In the genomic region with DNA sequence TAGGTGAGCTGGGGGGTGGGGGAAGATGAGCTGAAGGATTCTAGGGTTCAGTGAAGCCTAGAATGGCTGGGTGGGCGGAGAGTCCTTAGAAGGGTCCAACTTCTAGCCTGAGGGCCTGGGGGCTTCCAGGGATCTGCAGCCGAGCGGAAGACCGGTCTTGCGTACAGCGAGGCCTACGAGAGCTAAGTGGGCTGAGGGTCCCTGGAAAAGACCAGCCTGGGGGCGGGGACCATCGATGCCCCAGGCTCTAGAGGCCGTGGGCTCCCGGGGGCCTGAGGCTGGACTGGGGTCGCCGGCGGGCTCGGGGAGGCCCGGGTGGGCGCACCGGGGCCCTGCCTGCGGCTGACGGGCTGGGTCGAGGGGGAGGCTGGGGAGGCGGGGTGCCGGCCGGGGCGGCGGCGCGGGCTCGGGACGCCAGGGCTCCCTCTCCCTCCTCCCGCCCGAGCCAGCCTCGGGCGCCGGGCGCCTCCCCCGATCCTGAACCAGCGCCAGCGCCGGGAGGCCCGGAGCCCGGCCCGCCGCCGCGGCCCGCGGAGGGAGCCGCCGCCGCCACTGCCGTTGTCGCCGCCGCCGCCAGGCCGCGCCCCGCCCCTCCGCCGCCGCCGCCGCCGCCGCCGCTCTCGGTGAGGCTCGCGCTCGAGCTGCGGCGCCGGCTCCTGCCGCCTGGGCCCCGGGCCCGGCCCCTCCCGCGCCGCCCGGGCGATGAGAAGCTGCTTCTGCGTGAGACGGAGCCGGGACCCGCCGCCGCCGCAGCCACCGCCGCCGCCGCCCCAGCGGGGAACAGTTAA, we compare ENCODE assay signal across 8 cellular contexts. TPM values are rescaled to one million over a fixed set of nuclear protein-coding genes. Genes with fewer than 3 reads are reported as not detected.
DNase-seq lines count a peak whose midpoint lies in the region; ATAC-seq and TF ChIP-seq lines count a peak whose summit lies in the region.

A gene with protein sequence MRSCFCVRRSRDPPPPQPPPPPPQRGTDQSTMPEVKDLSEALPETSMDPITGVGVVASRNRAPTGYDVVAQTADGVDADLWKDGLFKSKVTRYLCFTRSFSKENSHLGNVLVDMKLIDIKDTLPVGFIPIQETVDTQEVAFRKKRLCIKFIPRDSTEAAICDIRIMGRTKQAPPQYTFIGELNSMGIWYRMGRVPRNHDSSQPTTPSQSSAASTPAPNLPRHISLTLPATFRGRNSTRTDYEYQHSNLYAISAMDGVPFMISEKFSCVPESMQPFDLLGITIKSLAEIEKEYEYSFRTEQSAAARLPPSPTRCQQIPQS (plus strand): TSS at position 602 of the 788 bp plus-strand sequence. CDS start 101 bp downstream, at position 703.

- H3K4me3 ChIP-seq in OCI-LY7 (ENCODE audit: low read depth, low read length, poor library complexity, severe bottlenecking) (peak within 1 kb of the TSS; percentile 12), gastroesophageal sphincter (peak within 1 kb of the TSS; percentile 61 to 65), upper lobe of right lung (peak within 1 kb of the TSS; percentile 60)

- H3K27ac ChIP-seq in OCI-LY7 (ENCODE audit: low read depth, low read length, poor library complexity, severe bottlenecking) (no peak within 1 kb of the TSS), gastroesophageal sphincter (peak within 1 kb of the TSS; percentile 90 to 95 (median 92)), upper lobe of right lung (peak within 1 kb of the TSS; percentile 81)

- H3K27me3 ChIP-seq in gastroesophageal sphincter (no peaks in the 10 kb centered on the region), upper lobe of right lung (no peaks in the 10 kb centered on the region)

- no TSS peak for BruUV-seq in OCI-LY7 (replicated peaks; lab: Mats Ljungman, UMichigan)

- POLR2A ChIA-PET in OCI-LY7 (lab: Charles Lee), result no interaction called here

- in situ Hi-C loops in GM13976 (cut with MboI; ENCODE audit: low sequenced_read_pairs, unreplicated experiment), result no loop called here

- CTCF ChIA-PET in OCI-LY7 (lab: Charles Lee; ENCODE audit: unreplicated experiment), result interaction anchor here (0.6 kb wide), 1 partner anchor 215 kb away, joined by 8 read pairs; no protein-coding TSS in a partner anchor

- intact Hi-C loops in OCI-LY7 (cut with micrococcal nuclease; ENCODE audit: unreplicated experiment), result no loop called here
- intact Hi-C loops in upper lobe of right lung (cut with DNase I), result loop anchor here (10.0 kb wide), 1 partner anchor 68 kb away; no protein-coding TSS in a partner anchor

- peak within 1 kb of the TSS; percentile 36; the same call in 1 of the 2 replicates for H3K4me2 ChIP-seq in OCI-LY7 (ENCODE audit: low read length)

- ATAC-seq in gastroesophageal sphincter, result peak; percentile 81
- peak; percentile 82 for ATAC-seq in upper lobe of right lung
- no peak for ATAC-seq in GM21526 (IDR thresholded peaks at IDR 0.05; ENCODE audit: low FRiP score, unreplicated experiment)

- no peak within 1 kb of the TSS for H2AFZ ChIP-seq in OCI-LY7 (ENCODE audit: low read length)

- no peaks in the 10 kb centered on the region for H4K20me1 ChIP-seq in OCI-LY7 (ENCODE audit: insufficient read depth, low read length)

- no peak for TF ChIP-seq POLR2A in gastroesophageal sphincter (IDR thresholded peaks at IDR 0.05)

- H3K36me3 ChIP-seq in OCI-LY7 (ENCODE audit: insufficient read depth, low read length) (no peaks in the 10 kb centered on the region), gastroesophageal sphincter (no peaks in the 10 kb centered on the region), upper lobe of right lung (no peaks in the 10 kb centered on the region)

- H3K9me2 ChIP-seq in OCI-LY7 (ENCODE audit: insufficient read depth, low read length), result no peaks in the 10 kb centered on the region

- peaks cover 13% of the 10 kb centered on the region for H3K9me3 ChIP-seq in OCI-LY7 (ENCODE audit: low read length)
- peaks cover 0 to 15% (median 0%) of the 10 kb centered on the region in 3 donors for H3K9me3 ChIP-seq in gastroesophageal sphincter
- peaks cover 8% of the 10 kb centered on the region for H3K9me3 ChIP-seq in upper lobe of right lung

- peak; percentile 82 for DNase-seq in GM13976 (ENCODE audit: low spot score)
- peak; percentile 8 for DNase-seq in OCI-LY7 (ENCODE audit: low spot score)
- peak; percentile 30 for DNase-seq in activated gamma-delta T cell treated with anti-CD3 and anti-CD28 coated beads, Interleukin-2, amount 50 U/mL, for 16 hours (ENCODE audit: low read depth)
- DNase-seq in occipital lobe (lab: John Stamatoyannopoulos, UW), result no peak
- peak; percentile 78 for DNase-seq in upper lobe of right lung
- DNase-seq in globus pallidus (ENCODE audit: low spot score), result no peak

- no peaks in the 10 kb centered on the region for H3K79me2 ChIP-seq in OCI-LY7 (ENCODE audit: insufficient read depth, low read depth, low read length)

- no CpG with 5 or more reads among the region's 94 CpGs for WGBS in gastroesophageal sphincter (ENCODE audit: low coverage in 1 of 2), 2 donors

- TF ChIP-seq EP300 in gastroesophageal sphincter (IDR thresholded peaks at IDR 0.05), result no peak

- H3K4me1 ChIP-seq in OCI-LY7 (ENCODE audit: insufficient read depth, low read length, poor library complexity, severe bottlenecking) (no peaks in the 10 kb centered on the region), gastroesophageal sphincter (peaks cover 0 to 44% (median 10%) of the 10 kb centered on the region in 3 donors), upper lobe of right lung (peaks cover 6% of the 10 kb centered on the region)

- TF ChIP-seq CTCF in GM13976 (IDR thresholded peaks at IDR 0.05; ENCODE audit: borderline replicate concordance, control extremely low read depth, extremely low read depth, insufficient read depth, missing control alignments) (no peak), OCI-LY7 (conservative IDR thresholded peaks at IDR 0.05; ENCODE audit: low read length) (no peak), gastroesophageal sphincter (IDR thresholded peaks at IDR 0.05) (peak in 1 of 4 experiments; percentile 4), upper lobe of right lung (IDR thresholded peaks at IDR 0.05) (no peak)

RNA-seq across cellular contexts. Expression of the gene that starts here (rescaled TPM):
- total RNA-seq in OCI-LY7 (2014; rRNA removed; shearing (Covaris generic)), result not detected in 2 replicates
- total RNA-seq in OCI-LY7 (2022) (0.53 and 1.3 TPM in 2 replicates), gastroesophageal sphincter (10 to 100 TPM; 12.0 to 25.2 (median 15.9) TPM), occipital lobe (28.7 TPM), upper lobe of right lung (47.5 TPM)

Comparison
In these comparisons a context has a peak if more than half of its experiments do, and no peak if none do; other contexts are left out.
1. RNA of the gene that starts here (total RNA-seq): 47.5 TPM in upper lobe of right lung (single experiment), 28.7 TPM in occipital lobe (single experiment) and 12.0 to 25.2 TPM in gastroesophageal sphincter; 0.53 to 1.3 TPM in OCI-LY7; every median in the first group is over 4 times any median in the second.
2. DNase-seq: peak in GM13976 (single experiment), OCI-LY7 (single experiment), activated gamma-delta T cell treated with anti-CD3 and anti-CD28 coated beads, Interleukin-2, amount 50 U/mL, for 16 hours (single experiment) and upper lobe of right lung (single experiment); none in occipital lobe (single experiment) and globus pallidus (single experiment).
3. H3K4me3 ChIP-seq: peak in every context shown above with its lines; median percentile 63 in gastroesophageal sphincter; 60 in upper lobe of right lung; 12 in OCI-LY7.